In genomic region chr22:49238181-49239141, GRCh38 we compare ENCODE assay signal across 18 cellular contexts.
DNase-seq lines count a peak whose midpoint lies in the region; ATAC-seq, FAIRE-seq and TF ChIP-seq lines count a peak whose summit lies in the region.
"Had no signal": no experiment of that assay in that cellular context is flagged by ENCODE, and none has a peak within 500 bp of the region (broad histone marks: within the 10 kb centered on the region; RNA-seq: fewer than 3 reads in every experiment).

No MANE protein-coding gene starts in this region.

- no peak overlapping the region for H3K56ac ChIP-seq in H9 (ENCODE audit: insufficient read length, low read depth, low read length)

- TF ChIP-seq CTCF in H9 (conservative IDR thresholded peaks at IDR 0.05) (no peak), kidney (IDR thresholded peaks at IDR 0.05; ENCODE audit: borderline replicate concordance, extremely low read depth, insufficient read depth) (no peak)

- no peaks in the 10 kb centered on the region for H3K9me3 Mint-ChIP-seq in activated CD4-positive, alpha-beta T cell treated with anti-CD3 and anti-CD28 coated beads, Interleukin-2, amount 10 ng/mL, durations not matched to agents 24 days and 14 days
- H3K9me3 Mint-ChIP-seq in activated CD4-positive, alpha-beta T cell treated with anti-CD3 and anti-CD28 coated beads, Interleukin-2, amount 10 ng/mL, durations not matched to agents 7 days and 5 days, result no peaks in the 10 kb centered on the region
- H3K9me3 Mint-ChIP-seq in H9, result peaks cover 0 to 7% of the 10 kb centered on the region in 2 experiments; a peak in 2 of 5 replicates

- H2BK120ac ChIP-seq in H9 (ENCODE audit: low read depth, low read length, poor library complexity, severe bottlenecking), result no peak overlapping the region

- no peak overlapping the region for H3K14ac ChIP-seq in H9 (ENCODE audit: insufficient read depth, low read length)

- H3K23me2 ChIP-seq in H9 (ENCODE audit: insufficient read length, low read depth, low read length, poor library complexity, severe bottlenecking), result no peaks in the 10 kb centered on the region

- H3K4me2 ChIP-seq in H9 (ENCODE audit: insufficient read depth, insufficient read length, low read length), result no peak overlapping the region
- H3K4me2 ChIP-seq: KMS-11, PC-9 had no signal

- H2BK20ac ChIP-seq in H9 (ENCODE audit: low read depth, low read length, poor library complexity, severe bottlenecking), result no peak overlapping the region

- H4K8ac ChIP-seq in H9 (replicated peaks; ENCODE audit: insufficient read length, low read depth, low read length), result no peak overlapping the region

- H3K36me3 ChIP-seq in kidney (ENCODE audit: control insufficient read depth in 1 of 2, insufficient read depth in 2 of 2, low read length in 2 of 2), result no peaks in the 10 kb centered on the region

- no peaks in the 10 kb centered on the region for H4K20me1 ChIP-seq in H9 (ENCODE audit: control insufficient read depth, insufficient read depth, insufficient read length)

- intact Hi-C loops in activated CD4-positive, alpha-beta T cell treated with anti-CD3 and anti-CD28 coated beads, Interleukin-2, amount 10 ng/mL, durations not matched to agents 24 days and 14 days (cut with micrococcal nuclease), result no loop called here
- intact Hi-C loops in kidney (cut with DNase I) (no loop called here), sciatic nerve (cut with DNase I) (no loop called here)

- peak; percentile 41 for DNase-seq in activated CD4-positive, alpha-beta T cell treated with anti-CD3 and anti-CD28 coated beads, Interleukin-2, amount 10 ng/mL, durations not matched to agents 24 days and 14 days
- no peak for DNase-seq in activated CD4-positive, alpha-beta T cell treated with anti-CD3 and anti-CD28 coated beads, Interleukin-2, amount 10 ng/mL, durations not matched to agents 7 days and 5 days
- DNase-seq in H9 (peak; percentile 20), kidney (peak; percentile 52), sciatic nerve (ENCODE audit: low spot score) (peak; percentile 32), NCI-H345 (lab: John Stamatoyannopoulos, UW) (no peak), T-helper 9 cell (no peak), HTR-8/SVneo (ENCODE audit: insufficient read length, low spot score) (no peak)
- DNase-seq: CD4-positive, CD25-positive, alpha-beta regulatory T cell; NCI-H1048; NCI-H146; NCI-H2081; NCI-H524; PC-9 had no signal

- ATAC-seq in sciatic nerve, result no peak
- ATAC-seq: HepG2 had no signal

- H3K4me1 Mint-ChIP-seq in activated CD4-positive, alpha-beta T cell treated with anti-CD3 and anti-CD28 coated beads, Interleukin-2, amount 10 ng/mL, durations not matched to agents 24 days and 14 days, result no peaks in the 10 kb centered on the region
- H3K4me1 Mint-ChIP-seq in activated CD4-positive, alpha-beta T cell treated with anti-CD3 and anti-CD28 coated beads, Interleukin-2, amount 10 ng/mL, durations not matched to agents 7 days and 5 days, result no peaks in the 10 kb centered on the region
- H3K4me1 Mint-ChIP-seq in H9, result peaks cover 11% of the 10 kb centered on the region in 2 experiments
- H3K4me1 Mint-ChIP-seq: B cell; CD4-positive, CD25-positive, alpha-beta regulatory T cell had no signal

- no peak overlapping the region for H4K91ac ChIP-seq in H9 (ENCODE audit: insufficient read length, low read depth, low read length)

- H3K4me1 ChIP-seq in H9 (ENCODE audit: insufficient read depth, low read length), result no peaks in the 10 kb centered on the region
- H3K4me1 ChIP-seq in kidney (ENCODE audit: control insufficient read depth in 1 of 2, insufficient read depth in 1 of 2, low read depth in 1 of 2, low read length in 2 of 2), result no peaks in the 10 kb centered on the region

- H2BK15ac ChIP-seq in H9 (ENCODE audit: low read depth, low read length), result no peak overlapping the region

- H3K4me3 ChIP-seq in kidney (ENCODE audit: low read length in 2 of 2), result no peak overlapping the region
- H3K4me3 ChIP-seq: PC-9 had no signal

- no peaks in the 10 kb centered on the region; the same call in 1 of the 2 replicates for H3K27me3 ChIP-seq in H9 (ENCODE audit: insufficient read depth, low read length)

- no peak overlapping the region for H3K4ac ChIP-seq in H9 (ENCODE audit: low read depth, low read length)

- FAIRE-seq in kidney (lab: Jason Lieb, UNC), result no peak
- FAIRE-seq in HTR-8/SVneo (lab: Jason Lieb, UNC), result no peak
- FAIRE-seq: HepG2 had no signal

- H3K27ac ChIP-seq in H9 (ENCODE audit: insufficient read length, low read depth, low read length) (no peak overlapping the region), kidney (ENCODE audit: low read depth in 2 of 2, low read length in 2 of 2) (no peak overlapping the region)
- H3K27ac ChIP-seq: 22Rv1, KMS-11, PC-9 had no signal

- no peak overlapping the region for H2BK5ac ChIP-seq in H9 (ENCODE audit: insufficient read length, low read length)

- no peaks in the 10 kb centered on the region for H3K79me1 ChIP-seq in H9 (ENCODE audit: insufficient read depth, low read depth, low read length, poor library complexity, severe bottlenecking)

- H4K5ac ChIP-seq in H9 (ENCODE audit: insufficient read length, low read depth, low read length), result no peak overlapping the region

- H3K27ac Mint-ChIP-seq in activated CD4-positive, alpha-beta T cell treated with anti-CD3 and anti-CD28 coated beads, Interleukin-2, amount 10 ng/mL, durations not matched to agents 24 days and 14 days, result no peak overlapping the region
- H3K27ac Mint-ChIP-seq in activated CD4-positive, alpha-beta T cell treated with anti-CD3 and anti-CD28 coated beads, Interleukin-2, amount 10 ng/mL, durations not matched to agents 7 days and 5 days, result no peak overlapping the region
- no peak overlapping the region for H3K27ac Mint-ChIP-seq in H9
- H3K27ac Mint-ChIP-seq: B cell; CD4-positive, CD25-positive, alpha-beta regulatory T cell had no signal

- H3K27me3 Mint-ChIP-seq in activated CD4-positive, alpha-beta T cell treated with anti-CD3 and anti-CD28 coated beads, Interleukin-2, amount 10 ng/mL, durations not matched to agents 24 days and 14 days, result no peaks in the 10 kb centered on the region
- no peaks in the 10 kb centered on the region for H3K27me3 Mint-ChIP-seq in activated CD4-positive, alpha-beta T cell treated with anti-CD3 and anti-CD28 coated beads, Interleukin-2, amount 10 ng/mL, durations not matched to agents 7 days and 5 days
- H3K27me3 Mint-ChIP-seq in H9 (ENCODE audit: low read depth), result peaks cover 9% of the 10 kb centered on the region
- H3K27me3 Mint-ChIP-seq: B cell had no signal

- H2AK5ac ChIP-seq in H9 (ENCODE audit: insufficient read length, low read length), result no peak overlapping the region

- POLR2A ChIA-PET in activated CD4-positive, alpha-beta T cell treated with anti-CD3 and anti-CD28 coated beads, Interleukin-2, amount 10 ng/mL, durations not matched to agents 7 days and 5 days (lab: Charles Lee), result no interaction called here

- H3K9me3 ChIP-seq in H9 (ENCODE audit: control insufficient read depth, low read depth, low read length) (no peaks in the 10 kb centered on the region), kidney (ENCODE audit: control insufficient read depth in 1 of 2, low read length in 2 of 2) (no peaks in the 10 kb centered on the region)

- H3K9ac ChIP-seq in H9 (ENCODE audit: extremely low read depth, insufficient read length, low read length), result no peak overlapping the region
- H3K9ac ChIP-seq in kidney (ENCODE audit: low read length in 2 of 2), result no peak overlapping the region
- H3K9ac ChIP-seq: KMS-11 had no signal

- CTCF ChIA-PET in activated CD4-positive, alpha-beta T cell treated with anti-CD3 and anti-CD28 coated beads, Interleukin-2, amount 10 ng/mL, durations not matched to agents 7 days and 5 days (lab: Charles Lee), result no interaction called here

- no peak overlapping the region for H2AFZ ChIP-seq in H9 (ENCODE audit: low read length)
- H2AFZ ChIP-seq: PC-9 had no signal

- H3T11ph ChIP-seq in H9 (ENCODE audit: low read length), result no peak overlapping the region

- H3K23ac ChIP-seq in H9 (ENCODE audit: insufficient read length, low read depth, low read length), result no peak overlapping the region

- H3K36me3 Mint-ChIP-seq in activated CD4-positive, alpha-beta T cell treated with anti-CD3 and anti-CD28 coated beads, Interleukin-2, amount 10 ng/mL, durations not matched to agents 24 days and 14 days (ENCODE audit: low read depth), result no peaks in the 10 kb centered on the region
- no peaks in the 10 kb centered on the region for H3K36me3 Mint-ChIP-seq in activated CD4-positive, alpha-beta T cell treated with anti-CD3 and anti-CD28 coated beads, Interleukin-2, amount 10 ng/mL, durations not matched to agents 7 days and 5 days (ENCODE audit: low read depth)
- H3K36me3 Mint-ChIP-seq in H9 (ENCODE audit: insufficient read depth in 1 of 3, low read depth in 3 of 3), result no peaks in the 10 kb centered on the region
- H3K36me3 Mint-ChIP-seq: CD4-positive, CD25-positive, alpha-beta regulatory T cell had no signal

- no peak overlapping the region for H2BK12ac ChIP-seq in H9 (ENCODE audit: insufficient read length, low read depth, low read length)

- no peak overlapping the region for H3K4me3 Mint-ChIP-seq in activated CD4-positive, alpha-beta T cell treated with anti-CD3 and anti-CD28 coated beads, Interleukin-2, amount 10 ng/mL, durations not matched to agents 24 days and 14 days
- H3K4me3 Mint-ChIP-seq in activated CD4-positive, alpha-beta T cell treated with anti-CD3 and anti-CD28 coated beads, Interleukin-2, amount 10 ng/mL, durations not matched to agents 7 days and 5 days, result no peak overlapping the region
- H3K4me3 Mint-ChIP-seq in H9, result no peak overlapping the region
- H3K4me3 Mint-ChIP-seq: B cell; CD4-positive, CD25-positive, alpha-beta regulatory T cell had no signal

- no CpG with 5 or more reads among the region's 25 CpGs for WGBS in H9 (ENCODE audit: extremely low coverage, insufficient read length, low lambda C conversion rate)

- no peaks in the 10 kb centered on the region for H3K79me2 ChIP-seq in H9 (ENCODE audit: insufficient read depth, low read length)

- H3K18ac ChIP-seq in H9 (ENCODE audit: insufficient read length, low read depth, low read length), result no peak overlapping the region

Comparison
In these comparisons a context has a peak if more than half of its experiments do, and no peak if none do; other contexts are left out.
1. DNase-seq: peak in activated CD4-positive, alpha-beta T cell treated with anti-CD3 and anti-CD28 coated beads, Interleukin-2, amount 10 ng/mL, durations not matched to agents 24 days and 14 days (single experiment), H9 (single experiment), kidney (single experiment) and sciatic nerve (single experiment); none in activated CD4-positive, alpha-beta T cell treated with anti-CD3 and anti-CD28 coated beads, Interleukin-2, amount 10 ng/mL, durations not matched to agents 7 days and 5 days (single experiment), NCI-H345 (single experiment), T-helper 9 cell (single experiment) and HTR-8/SVneo (single experiment).